In the genomic region with DNA sequence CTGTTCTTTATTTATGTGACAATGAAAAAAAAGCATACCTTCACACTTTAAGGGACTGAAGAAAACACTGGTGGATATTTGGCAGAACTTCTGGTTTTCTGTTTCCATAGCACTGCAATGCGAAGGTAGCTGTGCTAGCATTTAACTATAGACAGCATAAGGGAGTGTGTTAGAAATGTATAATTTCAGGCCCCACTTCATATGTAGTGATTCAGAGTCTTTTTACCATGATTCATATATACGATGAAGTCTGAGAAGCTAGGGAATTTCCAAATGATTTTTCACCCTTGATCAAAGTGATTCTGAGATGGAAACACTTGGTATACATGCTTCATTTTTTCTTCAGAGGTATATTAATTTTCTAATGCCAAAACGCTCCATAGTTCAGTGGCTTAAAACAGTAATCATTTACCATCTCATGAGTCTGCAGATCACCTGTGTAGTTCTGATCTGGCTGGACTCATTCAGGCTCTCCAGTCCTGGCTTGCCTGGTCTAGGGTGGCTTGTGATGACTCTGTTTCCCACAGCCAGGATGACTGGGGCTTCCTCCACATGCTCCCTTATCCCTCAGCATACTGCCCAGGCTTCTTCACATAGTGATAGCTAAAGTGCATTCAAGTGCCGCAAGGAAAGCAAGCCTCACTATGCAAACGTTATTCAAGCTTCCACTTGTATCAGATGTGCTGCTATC, we compare ENCODE assay signal across 28 cellular contexts.
A peak's percentile ranks its signal among the peaks of the same experiment; 100 is the strongest.
DNase-seq lines count a peak whose midpoint lies in the region; ATAC-seq and TF ChIP-seq lines count a peak whose summit lies in the region.
"Had no signal": no experiment of that assay in that cellular context is flagged by ENCODE, and none has a peak within 500 bp of the region (broad histone marks: within the 10 kb centered on the region; RNA-seq: fewer than 3 reads in every experiment).

No MANE protein-coding gene starts in this region.

- DNase-seq in NCI-H146 (lab: John Stamatoyannopoulos, UW) (peak; percentile 35), NCI-H146 treated with DMSO at 0.1 percent for 48 hours (lab: John Stamatoyannopoulos, UW; ENCODE audit: unreplicated experiment) (no peak), NCI-H1694 treated with DMSO at 0.1 percent for 48 hours (lab: John Stamatoyannopoulos, UW) (peak; percentile 73), cerebellum (ENCODE audit: low spot score) (peak; percentile 2), neural progenitor cell (ENCODE audit: low spot score) (peak; percentile 1), foreskin fibroblast (no peak), ovary (no peak)
- DNase-seq: activated CD4-positive, alpha-beta T cell treated with anti-CD3 and anti-CD28 coated beads for 36 hours; activated naive CD4-positive, alpha-beta T cell treated with anti-CD3 and anti-CD28 coated beads, Interleukin-2, amount 10 ng/mL, durations not matched to agents 7 days and 5 days; adrenal gland; Calu3; cerebellar nuclear complex; H7; NCI-H1436; NCI-H82; right lobe of liver; spleen; stimulated activated CD8-positive, alpha-beta memory T cell treated with anti-CD3 and anti-CD28 coated beads, Interleukin-4, amount 100 ng/mL, for 48 hours; T-helper 9 cell; testis; uterus had no signal

- no peaks in the 10 kb centered on the region for H3K9me3 Mint-ChIP-seq in neural progenitor cell
- H3K9me3 Mint-ChIP-seq: activated T-helper 17 cell treated with anti-CD3 and anti-CD28 coated beads, Interleukin-2, amount 50 U/mL, for 72 hours; CD14-positive monocyte; memory B cell; neural crest cell had no signal

- 54 to 62% (median 55%) methylated on average over 5 of the region's 5 CpGs for WGBS in ovary, 3 donors

- no peak overlapping the region for H3K27ac Mint-ChIP-seq in neural progenitor cell
- H3K27ac Mint-ChIP-seq: activated CD4-positive, alpha-beta T cell treated with anti-CD3 and anti-CD28 coated beads for 36 hours; activated naive CD4-positive, alpha-beta T cell treated with anti-CD3 and anti-CD28 coated beads, Interleukin-2, amount 10 ng/mL, durations not matched to agents 7 days and 5 days; activated T-helper 17 cell treated with anti-CD3 and anti-CD28 coated beads, Interleukin-2, amount 50 U/mL, for 72 hours; CD14-positive monocyte; memory B cell; stimulated activated naive CD8-positive, alpha-beta T cell treated with anti-CD3 and anti-CD28 coated beads, Interleukin-15, Interleukin-2, amounts not matched to agents 100 ng/mL and 50 ng/mL, for 24 hours had no signal

- H3K27ac ChIP-seq in neural progenitor cell, result no peak overlapping the region
- no peak overlapping the region for H3K27ac ChIP-seq in ovary
- H3K27ac ChIP-seq: adrenal gland, KMS-11, right lobe of liver, spleen, testis, uterus had no signal

- H3K36me3 ChIP-seq in neural progenitor cell, result no peaks in the 10 kb centered on the region
- H3K36me3 ChIP-seq in ovary, result no peaks in the 10 kb centered on the region
- H3K36me3 ChIP-seq: adrenal gland, right lobe of liver, spleen, uterus had no signal

- no peaks in the 10 kb centered on the region for H3K27me3 Mint-ChIP-seq in neural progenitor cell (ENCODE audit: insufficient read depth, low read depth)
- H3K27me3 Mint-ChIP-seq: activated CD4-positive, alpha-beta T cell treated with anti-CD3 and anti-CD28 coated beads for 36 hours; activated naive CD4-positive, alpha-beta T cell treated with anti-CD3 and anti-CD28 coated beads, Interleukin-2, amount 10 ng/mL, durations not matched to agents 7 days and 5 days; activated T-helper 17 cell treated with anti-CD3 and anti-CD28 coated beads, Interleukin-2, amount 50 U/mL, for 72 hours; memory B cell; stimulated activated naive CD8-positive, alpha-beta T cell treated with anti-CD3 and anti-CD28 coated beads, Interleukin-15, Interleukin-2, amounts not matched to agents 100 ng/mL and 50 ng/mL, for 24 hours had no signal

- H3K9ac ChIP-seq in neural progenitor cell, result no peak overlapping the region
- H3K9ac ChIP-seq: KMS-11 had no signal

- H3K4me1 ChIP-seq in neural progenitor cell, result no peaks in the 10 kb centered on the region
- H3K4me1 ChIP-seq in ovary (ENCODE audit: insufficient read depth), result peaks cover 2% of the 10 kb centered on the region
- H3K4me1 ChIP-seq: adrenal gland, right lobe of liver, spleen, testis, uterus had no signal

- H3K9me3 ChIP-seq in neural progenitor cell (ENCODE audit: low read depth) (no peaks in the 10 kb centered on the region), ovary (no peaks in the 10 kb centered on the region)
- H3K9me3 ChIP-seq: adrenal gland, right lobe of liver, spleen, testis, uterus had no signal

- no peak overlapping the region for H3K4me2 ChIP-seq in neural progenitor cell
- H3K4me2 ChIP-seq: KMS-11 had no signal

- no peak for ATAC-seq in HG02798 (IDR thresholded peaks at IDR 0.05; ENCODE audit: poor library complexity, unreplicated experiment)
- ATAC-seq: activated CD4-positive, alpha-beta T cell treated with anti-CD3 and anti-CD28 coated beads for 36 hours; activated T-helper 17 cell treated with anti-CD3 and anti-CD28 coated beads, Interleukin-2, amount 50 U/mL, for 72 hours; right lobe of liver had no signal

- no peak for TF ChIP-seq POLR2A in ovary (IDR thresholded peaks at IDR 0.05)

- TF ChIP-seq CTCF in neural progenitor cell (IDR thresholded peaks at IDR 0.05) (no peak), foreskin fibroblast (IDR thresholded peaks at IDR 0.05; ENCODE audit: low read depth, low read length) (no peak), ovary (IDR thresholded peaks at IDR 0.05) (no peak)

- no peaks in the 10 kb centered on the region for H4K20me1 ChIP-seq in neural progenitor cell (ENCODE audit: low read depth)

- H3K79me2 ChIP-seq in neural progenitor cell (ENCODE audit: low read depth), result no peaks in the 10 kb centered on the region

- no peaks in the 10 kb centered on the region for H3K4me1 Mint-ChIP-seq in neural progenitor cell
- H3K4me1 Mint-ChIP-seq: activated CD4-positive, alpha-beta T cell treated with anti-CD3 and anti-CD28 coated beads for 36 hours; activated naive CD4-positive, alpha-beta T cell treated with anti-CD3 and anti-CD28 coated beads, Interleukin-2, amount 10 ng/mL, durations not matched to agents 7 days and 5 days; activated T-helper 17 cell treated with anti-CD3 and anti-CD28 coated beads, Interleukin-2, amount 50 U/mL, for 72 hours; CD14-positive monocyte; memory B cell; neural crest cell had no signal

- H3F3A ChIP-seq in neural progenitor cell (ENCODE audit: low read depth), result no peaks in the 10 kb centered on the region

- no peak overlapping the region for H3K4me3 Mint-ChIP-seq in neural progenitor cell
- H3K4me3 Mint-ChIP-seq: activated CD4-positive, alpha-beta T cell treated with anti-CD3 and anti-CD28 coated beads for 36 hours; activated naive CD4-positive, alpha-beta T cell treated with anti-CD3 and anti-CD28 coated beads, Interleukin-2, amount 10 ng/mL, durations not matched to agents 7 days and 5 days; activated T-helper 17 cell treated with anti-CD3 and anti-CD28 coated beads, Interleukin-2, amount 50 U/mL, for 72 hours; CD14-positive monocyte; memory B cell; neural crest cell; stimulated activated naive CD8-positive, alpha-beta T cell treated with anti-CD3 and anti-CD28 coated beads, Interleukin-15, Interleukin-2, amounts not matched to agents 100 ng/mL and 50 ng/mL, for 24 hours had no signal

- intact Hi-C loops in ovary (cut with DNase I), result no loop called here

- peak overlapping the region; percentile 13 for H2AFZ ChIP-seq in neural progenitor cell (replicated peaks)

- H3K36me3 Mint-ChIP-seq in neural progenitor cell, result no peaks in the 10 kb centered on the region
- H3K36me3 Mint-ChIP-seq: activated naive CD4-positive, alpha-beta T cell treated with anti-CD3 and anti-CD28 coated beads, Interleukin-2, amount 10 ng/mL, durations not matched to agents 7 days and 5 days; CD14-positive monocyte; memory B cell had no signal

- H3K27me3 ChIP-seq in neural progenitor cell, result no peaks in the 10 kb centered on the region
- no peaks in the 10 kb centered on the region for H3K27me3 ChIP-seq in ovary
- H3K27me3 ChIP-seq: adrenal gland, right lobe of liver, spleen, testis, uterus had no signal

- H3K4me3 ChIP-seq in neural progenitor cell (no peak overlapping the region), foreskin fibroblast (ENCODE audit: low read depth in 1 of 2, low read length in 2 of 2) (no peak overlapping the region), ovary (no peak overlapping the region)
- H3K4me3 ChIP-seq: adrenal gland, right lobe of liver, spleen, testis, uterus had no signal

- TF ChIP-seq EP300 in ovary (IDR thresholded peaks at IDR 0.05), result no peak

Comparison
In these comparisons a context has a peak if more than half of its experiments do, and no peak if none do; other contexts are left out.
1. DNase-seq: peak in NCI-H146 (single experiment), NCI-H1694 treated with DMSO at 0.1 percent for 48 hours (single experiment), cerebellum (single experiment) and neural progenitor cell (single experiment); none in NCI-H146 treated with DMSO at 0.1 percent for 48 hours (single experiment), foreskin fibroblast (0 of 2) and ovary (0 of 5).